ENCODE assay signal across 8 cellular contexts in the genomic region with DNA sequence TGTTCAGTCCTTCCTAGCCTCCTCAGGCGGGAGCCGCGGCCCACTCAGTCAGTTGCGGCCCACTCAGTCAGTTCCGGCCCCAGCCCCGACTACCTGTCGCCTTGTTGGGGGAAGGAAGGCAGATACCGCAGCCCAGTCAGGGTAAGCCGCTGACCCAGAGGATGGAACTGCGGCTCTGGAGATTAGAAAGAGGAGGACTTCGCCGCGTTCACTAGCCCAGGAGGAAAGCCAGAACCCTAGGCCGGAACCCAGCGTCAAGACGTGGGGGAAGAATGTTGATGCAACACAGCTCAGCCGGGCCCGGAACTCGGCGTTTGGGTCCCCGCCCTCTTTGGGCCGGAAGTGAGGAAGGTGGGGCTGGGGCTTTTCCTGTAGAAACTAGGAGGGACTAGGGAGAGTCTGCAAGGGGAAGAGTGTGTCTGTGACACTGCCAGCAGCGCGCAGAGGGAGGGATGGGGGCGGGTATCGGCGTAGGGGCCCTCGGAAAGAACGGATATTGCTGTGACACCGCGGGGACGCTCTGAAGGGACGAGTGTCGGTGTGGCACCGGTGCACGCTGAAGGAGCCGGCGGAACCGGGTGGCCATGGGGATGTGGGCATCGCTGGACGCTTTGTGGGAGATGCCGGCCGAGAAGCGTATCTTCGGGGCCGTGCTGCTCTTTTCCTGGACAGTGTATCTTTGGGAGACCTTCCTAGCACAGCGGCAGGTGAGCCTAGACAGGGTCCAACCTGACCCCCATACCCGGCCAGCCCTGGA. TPM values are rescaled to one million over a fixed set of nuclear protein-coding genes. Genes with fewer than 3 reads are reported as not detected.
DNase-seq lines count a peak whose midpoint lies in the region; ATAC-seq and TF ChIP-seq lines count a peak whose summit lies in the region.

A gene (plus strand): TSS at position 549 of the 757 bp plus-strand sequence. CDS start 36 bp downstream, at position 585.

- H3K9ac ChIP-seq in mucosa of rectum (ENCODE audit: low read depth in 1 of 2, low read length in 2 of 2): peak within 1 kb of the TSS; percentile 80 to 100

- H3K27me3 Mint-ChIP-seq in activated T-cell treated with anti-CD3 and anti-CD28 coated beads, Interleukin-2, amount 50 U/mL, for 24 hours: no peaks in the 10 kb centered on the region

- DNase-seq in DMS153 (lab: John Stamatoyannopoulos, UW) (peak; percentile 100), KBM-7 (peak; percentile 99), erythroblast (lab: John Stamatoyannopoulos, UW) (peak; percentile 99)
- DNase-seq in activated T-cell treated with anti-CD3 and anti-CD28 coated beads, Interleukin-2, amount 50 U/mL, for 24 hours: peak; percentile 95
- peak; percentile 96 for DNase-seq in stimulated activated CD8-positive, alpha-beta memory T cell treated with anti-CD3 and anti-CD28 coated beads, Interleukin-4, amount 100 ng/mL, for 48 hours

- ATAC-seq in GM21619 (IDR thresholded peaks at IDR 0.05; ENCODE audit: unreplicated experiment): peak; percentile 87

- H3K36me3 ChIP-seq in mucosa of rectum (ENCODE audit: control insufficient read depth in 2 of 2, insufficient read depth in 2 of 2, low read length in 2 of 2): peaks cover 17 to 21% of the 10 kb centered on the region in 2 donors

- peak within 1 kb of the TSS; percentile 95 to 99 for H3K27ac ChIP-seq in mucosa of rectum (ENCODE audit: low read depth in 2 of 2, low read length in 2 of 2)

- peak within 1 kb of the TSS; percentile 100 for H3K27ac Mint-ChIP-seq in activated T-cell treated with anti-CD3 and anti-CD28 coated beads, Interleukin-2, amount 50 U/mL, for 24 hours

- no peaks in the 10 kb centered on the region for H3K9me3 ChIP-seq in mucosa of rectum (ENCODE audit: control insufficient read depth in 2 of 2, low read length in 2 of 2)

- H3K4me1 ChIP-seq in mucosa of rectum (ENCODE audit: control insufficient read depth in 2 of 2, insufficient read depth in 2 of 2, low read length in 2 of 2): peaks cover 6 to 8% of the 10 kb centered on the region in 2 donors

- peak within 1 kb of the TSS; percentile 81 to 100 for H3K4me3 ChIP-seq in mucosa of rectum (ENCODE audit: low read length in 2 of 2)

- peak within 1 kb of the TSS; percentile 91 for H3K4me3 Mint-ChIP-seq in activated T-cell treated with anti-CD3 and anti-CD28 coated beads, Interleukin-2, amount 50 U/mL, for 24 hours

- in situ Hi-C loops in KBM-7 (cut with MboI; ENCODE audit: low pct_unique_long_range_greater_than_20kb, low sequenced_read_pairs): no loop called here

- H3K27me3 ChIP-seq in mucosa of rectum (ENCODE audit: control insufficient read depth in 2 of 2, insufficient read depth in 2 of 2, low read length in 2 of 2): no peaks in the 10 kb centered on the region

- H3K4me1 Mint-ChIP-seq in activated T-cell treated with anti-CD3 and anti-CD28 coated beads, Interleukin-2, amount 50 U/mL, for 24 hours (ENCODE audit: low read depth): peaks cover 53% of the 10 kb centered on the region

- TF ChIP-seq POLR2A in erythroblast (IDR thresholded peaks at IDR 0.05; ENCODE audit: low read length): peak; percentile 93

- no peaks in the 10 kb centered on the region for H3K9me3 Mint-ChIP-seq in activated T-cell treated with anti-CD3 and anti-CD28 coated beads, Interleukin-2, amount 50 U/mL, for 24 hours

- peaks cover 54% of the 10 kb centered on the region for H3K36me3 Mint-ChIP-seq in activated T-cell treated with anti-CD3 and anti-CD28 coated beads, Interleukin-2, amount 50 U/mL, for 24 hours (ENCODE audit: low read depth)

TF ChIP-seq in PFSK-1, 5 proteins besides CTCF, POLR2A, EP300 and RAD21:
- peak; percentile 89; the same call in 1 of the 2 replicates for TF ChIP-seq SIN3A (IDR thresholded peaks at IDR 0.05; ENCODE audit: borderline replicate concordance, insufficient read depth, low read length)
- TF ChIP-seq, protein P1, sequence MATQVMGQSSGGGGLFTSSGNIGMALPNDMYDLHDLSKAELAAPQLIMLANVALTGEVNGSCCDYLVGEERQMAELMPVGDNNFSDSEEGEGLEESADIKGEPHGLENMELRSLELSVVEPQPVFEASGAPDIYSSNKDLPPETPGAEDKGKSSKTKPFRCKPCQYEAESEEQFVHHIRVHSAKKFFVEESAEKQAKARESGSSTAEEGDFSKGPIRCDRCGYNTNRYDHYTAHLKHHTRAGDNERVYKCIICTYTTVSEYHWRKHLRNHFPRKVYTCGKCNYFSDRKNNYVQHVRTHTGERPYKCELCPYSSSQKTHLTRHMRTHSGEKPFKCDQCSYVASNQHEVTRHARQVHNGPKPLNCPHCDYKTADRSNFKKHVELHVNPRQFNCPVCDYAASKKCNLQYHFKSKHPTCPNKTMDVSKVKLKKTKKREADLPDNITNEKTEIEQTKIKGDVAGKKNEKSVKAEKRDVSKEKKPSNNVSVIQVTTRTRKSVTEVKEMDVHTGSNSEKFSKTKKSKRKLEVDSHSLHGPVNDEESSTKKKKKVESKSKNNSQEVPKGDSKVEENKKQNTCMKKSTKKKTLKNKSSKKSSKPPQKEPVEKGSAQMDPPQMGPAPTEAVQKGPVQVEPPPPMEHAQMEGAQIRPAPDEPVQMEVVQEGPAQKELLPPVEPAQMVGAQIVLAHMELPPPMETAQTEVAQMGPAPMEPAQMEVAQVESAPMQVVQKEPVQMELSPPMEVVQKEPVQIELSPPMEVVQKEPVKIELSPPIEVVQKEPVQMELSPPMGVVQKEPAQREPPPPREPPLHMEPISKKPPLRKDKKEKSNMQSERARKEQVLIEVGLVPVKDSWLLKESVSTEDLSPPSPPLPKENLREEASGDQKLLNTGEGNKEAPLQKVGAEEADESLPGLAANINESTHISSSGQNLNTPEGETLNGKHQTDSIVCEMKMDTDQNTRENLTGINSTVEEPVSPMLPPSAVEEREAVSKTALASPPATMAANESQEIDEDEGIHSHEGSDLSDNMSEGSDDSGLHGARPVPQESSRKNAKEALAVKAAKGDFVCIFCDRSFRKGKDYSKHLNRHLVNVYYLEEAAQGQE (IDR thresholded peaks at IDR 0.05; ENCODE audit: insufficient read depth in 1 of 2, low read depth in 2 of 2, low read length in 2 of 2): peak; percentile 46 to 59; a peak in 2 of 4 replicates
- peak; percentile 91 for TF ChIP-seq TAF1 (IDR thresholded peaks at IDR 0.05; ENCODE audit: borderline replicate concordance, insufficient read depth, low read length)
- TF ChIP-seq FOXP2 (optimal IDR thresholded peaks at IDR 0.05; ENCODE audit: borderline replicate concordance, extremely low read depth, extremely low read length, insufficient read depth): peak; percentile 72
- TF ChIP-seq POLR2AphosphoS5 (IDR thresholded peaks at IDR 0.05; ENCODE audit: low read depth, low read length): peak; percentile 87

RNA-seq across cellular contexts. Expression of the gene that starts here (rescaled TPM):
- polyA plus RNA-seq in PFSK-1 (2012; ENCODE audit: insufficient read length, low read depth): 19.6 TPM

Comparison
In these comparisons a context has a peak if more than half of its experiments do, and no peak if none do; other contexts are left out.
1. Peak in every context shown above with its lines: DNase-seq, ATAC-seq, H3K4me3 ChIP-seq and H3K27ac ChIP-seq.